Comparison of ENCODE assay signal across 8 cellular contexts in the genomic region with DNA sequence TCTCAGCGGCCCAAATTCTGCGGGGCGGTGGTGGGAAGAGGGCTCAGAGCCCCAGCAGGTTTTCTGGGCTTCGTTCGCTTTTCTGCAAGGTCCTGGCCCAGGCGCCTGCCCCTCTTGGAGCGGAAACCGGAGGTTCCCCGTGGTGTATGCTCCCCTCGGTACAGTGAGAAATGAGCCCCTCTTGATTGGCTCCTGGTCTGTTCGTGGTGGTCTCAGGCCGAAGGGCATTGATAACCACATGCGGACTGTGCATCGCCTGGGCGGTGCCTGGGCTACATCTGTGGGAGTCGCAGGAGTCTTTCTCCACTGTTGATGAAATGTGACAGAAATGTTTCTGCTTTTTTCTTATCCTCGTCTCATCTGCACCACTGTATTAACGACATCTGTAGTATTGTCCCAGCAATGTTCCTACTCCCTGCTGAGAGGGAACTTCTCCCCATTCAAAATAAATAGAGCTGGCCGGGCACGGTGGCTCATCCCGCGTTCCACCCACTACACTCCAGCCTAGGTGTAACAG. TPM values are rescaled to one million over a fixed set of nuclear protein-coding genes. Genes with fewer than 3 reads are reported as not detected.
A peak's percentile ranks its signal among the peaks of the same experiment; 100 is the strongest.
DNase-seq lines count a peak whose midpoint lies in the region; ATAC-seq and TF ChIP-seq lines count a peak whose summit lies in the region.

No MANE protein-coding gene starts in this region.

- peak overlapping the region; percentile 82 for H3K27ac Mint-ChIP-seq in activated naive CD8-positive, alpha-beta T cell treated with anti-CD3 and anti-CD28 coated beads, Interleukin-2, amount 50 U/mL, for 24 hours

- peak overlapping the region; percentile 89 for H3K27ac ChIP-seq in layer of hippocampus (ENCODE audit: low read depth, low read length)
- H3K27ac ChIP-seq in thyroid gland: peak overlapping the region in 2 of 3 donors; percentile 53 to 93

- peak overlapping the region; percentile 60 to 84 (median 77) for H3K4me3 ChIP-seq in thyroid gland (replicated peaks in 1 of 3)

- peaks cover 2% of the 10 kb centered on the region for H3K36me3 Mint-ChIP-seq in activated naive CD8-positive, alpha-beta T cell treated with anti-CD3 and anti-CD28 coated beads, Interleukin-2, amount 50 U/mL, for 24 hours (ENCODE audit: low read depth)

- peak; percentile 56 for DNase-seq in CD1c-positive myeloid dendritic cell (ENCODE audit: extremely low spot score)
- DNase-seq in activated naive CD8-positive, alpha-beta T cell treated with anti-CD3 and anti-CD28 coated beads, Interleukin-2, amount 50 U/mL, for 24 hours: no peak
- no peak for DNase-seq in thyroid gland
- DNase-seq in epidermal melanocyte (ENCODE audit: insufficient read length, low spot score): no peak
- DNase-seq in GDM1 (lab: John Stamatoyannopoulos, UW): no peak
- no peak for DNase-seq in C1 segment of cervical spinal cord (lab: John Stamatoyannopoulos, UW)

- WGBS in thyroid gland, 2 donors: 9 to 10% methylated on average over 19 to 22 of the region's 22 CpGs

- TF ChIP-seq CTCF in thyroid gland (IDR thresholded peaks at IDR 0.05): no peak

- ATAC-seq in HG03025 (IDR thresholded peaks at IDR 0.05; ENCODE audit: low FRiP score, unreplicated experiment): peak; percentile 0
- ATAC-seq in activated naive CD8-positive, alpha-beta T cell treated with anti-CD3 and anti-CD28 coated beads, Interleukin-2, amount 50 U/mL, for 24 hours: no peak

- H3K27me3 Mint-ChIP-seq in activated naive CD8-positive, alpha-beta T cell treated with anti-CD3 and anti-CD28 coated beads, Interleukin-2, amount 50 U/mL, for 24 hours: no peaks in the 10 kb centered on the region

- H3K9me3 Mint-ChIP-seq in activated naive CD8-positive, alpha-beta T cell treated with anti-CD3 and anti-CD28 coated beads, Interleukin-2, amount 50 U/mL, for 24 hours: no peaks in the 10 kb centered on the region

- no peaks in the 10 kb centered on the region for H3K27me3 ChIP-seq in layer of hippocampus (ENCODE audit: control insufficient read depth, insufficient read depth, low read length)
- H3K27me3 ChIP-seq in thyroid gland: no peaks in the 10 kb centered on the region

- peak overlapping the region; percentile 85 for H3K4me3 Mint-ChIP-seq in activated naive CD8-positive, alpha-beta T cell treated with anti-CD3 and anti-CD28 coated beads, Interleukin-2, amount 50 U/mL, for 24 hours

- peaks cover 15 to 23% of the 10 kb centered on the region in 2 donors for H3K4me1 ChIP-seq in thyroid gland

- H3K36me3 ChIP-seq in thyroid gland: peaks cover 0 to 4% of the 10 kb centered on the region in 2 donors

- no peak for TF ChIP-seq POLR2A in thyroid gland (IDR thresholded peaks at IDR 0.05)

- H3K4me1 Mint-ChIP-seq in activated naive CD8-positive, alpha-beta T cell treated with anti-CD3 and anti-CD28 coated beads, Interleukin-2, amount 50 U/mL, for 24 hours: peaks cover 45% of the 10 kb centered on the region

- H3K9me3 ChIP-seq in thyroid gland: no peaks in the 10 kb centered on the region

- intact Hi-C loops in thyroid gland (cut with DNase I): no loop called here

RNA-seq across cellular contexts. Expression of a gene that starts 0.7 kb away (rescaled TPM):
- 10 to 100 TPM; 48.2 to 73.8 (median 67.2) TPM for total RNA-seq in thyroid gland

RNA-seq across cellular contexts. Expression of a gene that starts 10.2 kb away (rescaled TPM):
- 10 to 100 TPM in 2 of 4 donors, 1 to 10 TPM in 2; 9.3 to 15.7 (median 12.4) TPM for total RNA-seq in thyroid gland

RNA-seq across cellular contexts. Expression of a gene that starts 17.1 kb away (rescaled TPM):
- 1 to 10 TPM in 1 of 4 donors, under 1 TPM in 3; 0.27 to 1.0 (median 0.72) TPM for total RNA-seq in thyroid gland

RNA-seq across cellular contexts. Expression of a gene that starts 27.1 kb away (rescaled TPM):
- total RNA-seq in thyroid gland: 100 to 1,000 TPM; 120 to 209 (median 157) TPM

RNA-seq across cellular contexts. Expression of a gene that starts 33.6 kb away (rescaled TPM):
- under 1 TPM in 2 of 4 donors, not detected in 2; 0.22 to 0.49 TPM for total RNA-seq in thyroid gland
